ENCODE assay signal across 8 cellular contexts in genomic region chr1:224357626-224358124, GRCh38. TPM values are rescaled to one million over a fixed set of nuclear protein-coding genes. Genes with fewer than 3 reads are reported as not detected.
DNase-seq lines count a peak whose midpoint lies in the region; TF ChIP-seq lines count a peak whose summit lies in the region.

No MANE protein-coding gene starts in this region.

- H3K27me3 ChIP-seq in dorsolateral prefrontal cortex: no peaks in the 10 kb centered on the region

- H3K27me3 Mint-ChIP-seq in nephron (ENCODE audit: low read depth): no peaks in the 10 kb centered on the region

- peak overlapping the region; percentile 61 to 89 (median 65) for H3K27ac Mint-ChIP-seq in nephron

- TF ChIP-seq CTCF in GM12865 (IDR thresholded peaks at IDR 0.05; ENCODE audit: insufficient read depth, low read depth, low read length, missing control alignments) (no peak), dorsolateral prefrontal cortex (IDR thresholded peaks at IDR 0.05 in 54 of 56, conservative IDR thresholded peaks at IDR 0.05 in 2 of 56; ENCODE audit: low read depth in 1 of 56, partially characterized antibody in 56 of 56) (no peak), nephron (IDR thresholded peaks at IDR 0.05; ENCODE audit: unreplicated experiment in 3 of 3) (no peak)

- DNase-seq in GM12865 (ENCODE audit: low read depth) (no peak), NOMO-1 treated with dmso at 0.1 percent for 144 hours (lab: John Stamatoyannopoulos, UW; ENCODE audit: unreplicated experiment) (peak; percentile 82), dorsolateral prefrontal cortex (no peak), COLO668 (lab: John Stamatoyannopoulos, UW; ENCODE audit: unreplicated experiment) (no peak), inferior parietal cortex (ENCODE audit: extremely low spot score) (no peak)
- no peak for DNase-seq in activated CD4-positive, CD25-positive, alpha-beta regulatory T cell (lab: John Stamatoyannopoulos, UW)
- DNase-seq in stimulated activated CD4-positive, alpha-beta T cell treated with anti-CD3 and anti-CD28 coated beads, Interleukin-2, amount 100 ng/mL, for 24 hours: no peak

- H3K4me3 Mint-ChIP-seq in nephron: peak overlapping the region; percentile 87 to 90 (median 89)

- peak overlapping the region in 34 of 59 donors; percentile 8 to 95 (median 87) for H3K27ac ChIP-seq in dorsolateral prefrontal cortex

- peak overlapping the region; percentile 91 for H3K4me3 ChIP-seq in GM12865 (ENCODE audit: low read depth, low read length)
- peak overlapping the region; percentile 61 to 98 (median 91) for H3K4me3 ChIP-seq in dorsolateral prefrontal cortex

- H3K9me3 Mint-ChIP-seq in nephron: no peaks in the 10 kb centered on the region

- intact Hi-C loops in dorsolateral prefrontal cortex (cut with DNase I): loop anchor here (2.0 to 5.0 kb wide), 2 partner anchors 75 to 100 kb away; no protein-coding TSS in a partner anchor

- peaks cover 19% of the 10 kb centered on the region for H3K4me1 Mint-ChIP-seq in nephron

- H3K36me3 Mint-ChIP-seq in nephron (ENCODE audit: low read depth): peaks cover 18% of the 10 kb centered on the region

RNA-seq across cellular contexts. Expression of gene CNIH4, which starts 1.0 kb away (rescaled TPM):
- total RNA-seq in dorsolateral prefrontal cortex: 10 to 100 TPM; 20.5 to 44.8 (median 32.7) TPM

RNA-seq across cellular contexts. Expression of gene NVL, which starts 27.7 kb away (rescaled TPM):
- 10 to 100 TPM; 15.8 to 41.9 (median 24.8) TPM for total RNA-seq in dorsolateral prefrontal cortex
